9 cellular contexts compared by ENCODE assay signal in genomic region chr1:89721351-89721750, GRCh38.
A peak's percentile ranks its signal among the peaks of the same experiment; 100 is the strongest.
DNase-seq lines count a peak whose midpoint lies in the region; ATAC-seq, FAIRE-seq and TF ChIP-seq lines count a peak whose summit lies in the region.
"Had no signal": no experiment of that assay in that cellular context is flagged by ENCODE, and none has a peak within 500 bp of the region (broad histone marks: within the 10 kb centered on the region; RNA-seq: fewer than 3 reads in every experiment).

No MANE protein-coding gene starts in this region.

- H3K9ac ChIP-seq in mesenchymal stem cell (ENCODE audit: low read length): no peak overlapping the region

- DNase-seq in Kasumi-1 (lab: John Stamatoyannopoulos, UW): peak; percentile 63 to 69
- peak; percentile 47 for DNase-seq in mesenchymal stem cell
- DNase-seq in dedifferentiated amniotic fluid mesenchymal stem cell (ENCODE audit: extremely low spot score): no peak
- no peak for DNase-seq in NCI-H1694 (lab: John Stamatoyannopoulos, UW)

- H3K27ac ChIP-seq in mesenchymal stem cell (ENCODE audit: low read length, poor library complexity, severe bottlenecking): no peak overlapping the region

- peaks cover 6% of the 10 kb centered on the region for H3K9me3 Mint-ChIP-seq in activated T-helper 17 cell treated with anti-CD3 and anti-CD28 coated beads, Interleukin-2, amount 50 U/mL, for 72 hours

- no peaks in the 10 kb centered on the region for H3K9me3 ChIP-seq in mesenchymal stem cell (ENCODE audit: control insufficient read depth, low read length)

- no peaks in the 10 kb centered on the region for H3K27me3 Mint-ChIP-seq in activated T-helper 17 cell treated with anti-CD3 and anti-CD28 coated beads, Interleukin-2, amount 50 U/mL, for 72 hours

- no peaks in the 10 kb centered on the region for H3K36me3 ChIP-seq in mesenchymal stem cell (ENCODE audit: control insufficient read depth in 1 of 2, insufficient read depth in 2 of 2, low read depth in 1 of 2, low read length in 2 of 2)

- no peak overlapping the region for H3K23ac ChIP-seq in mesenchymal stem cell (ENCODE audit: low read length in 2 of 2)

- peak; percentile 26 for ATAC-seq in activated T-helper 17 cell treated with anti-CD3 and anti-CD28 coated beads, Interleukin-2, amount 50 U/mL, for 72 hours (replicated peaks)
- ATAC-seq in GM18505 (IDR thresholded peaks at IDR 0.05; ENCODE audit: unreplicated experiment): no peak
- no peak for ATAC-seq in HG03108 (IDR thresholded peaks at IDR 0.05; ENCODE audit: unreplicated experiment)
- ATAC-seq: left lobe of liver had no signal

- FAIRE-seq in G401.6 (lab: Jason Lieb, UNC): peak; percentile 80

- no peak overlapping the region for H2BK15ac ChIP-seq in mesenchymal stem cell (ENCODE audit: low read depth, poor library complexity, severe bottlenecking)

- no peak overlapping the region for H3K4ac ChIP-seq in mesenchymal stem cell (ENCODE audit: low read depth in 1 of 2, low read length in 2 of 2)

- no peak overlapping the region for H2AK5ac ChIP-seq in mesenchymal stem cell (ENCODE audit: low read length, severe bottlenecking)

- no peak overlapping the region for H2BK120ac ChIP-seq in mesenchymal stem cell (ENCODE audit: low read depth, low read length)

- H4K8ac ChIP-seq in mesenchymal stem cell (ENCODE audit: low read length): no peak overlapping the region

- no peaks in the 10 kb centered on the region for H3K4me1 ChIP-seq in mesenchymal stem cell (ENCODE audit: control insufficient read depth, insufficient read depth, low read depth, low read length)

- H3K4me3 Mint-ChIP-seq in activated T-helper 17 cell treated with anti-CD3 and anti-CD28 coated beads, Interleukin-2, amount 50 U/mL, for 72 hours: peak overlapping the region; percentile 74

- TF ChIP-seq POLR2A in GM18505 (IDR thresholded peaks at IDR 0.05; ENCODE audit: borderline replicate concordance, extremely low read depth, insufficient read depth, insufficient read length): no peak

- peak overlapping the region; percentile 98 for H3K27ac Mint-ChIP-seq in activated T-helper 17 cell treated with anti-CD3 and anti-CD28 coated beads, Interleukin-2, amount 50 U/mL, for 72 hours

- H3K4me1 Mint-ChIP-seq in activated T-helper 17 cell treated with anti-CD3 and anti-CD28 coated beads, Interleukin-2, amount 50 U/mL, for 72 hours: peaks cover 56% of the 10 kb centered on the region

- no peak overlapping the region for H2BK5ac ChIP-seq in mesenchymal stem cell (ENCODE audit: low read depth, low read length, poor library complexity, severe bottlenecking)

- peaks cover 81% of the 10 kb centered on the region for H3K36me3 Mint-ChIP-seq in activated T-helper 17 cell treated with anti-CD3 and anti-CD28 coated beads, Interleukin-2, amount 50 U/mL, for 72 hours (ENCODE audit: low read depth)

- WGBS in mesenchymal stem cell: 17% methylated on average over 1 of the region's 3 CpGs

- no peak overlapping the region for H3K18ac ChIP-seq in mesenchymal stem cell (ENCODE audit: low read depth in 1 of 2, low read length in 2 of 2)

- no peaks in the 10 kb centered on the region for H3K79me1 ChIP-seq in mesenchymal stem cell (replicated peaks; ENCODE audit: low read length, poor library complexity, severe bottlenecking)

- no peak overlapping the region for H2AFZ ChIP-seq in mesenchymal stem cell (ENCODE audit: low read depth, low read length)

- no peak overlapping the region for H2BK12ac ChIP-seq in mesenchymal stem cell (ENCODE audit: low read length in 2 of 2)

- H3K27me3 ChIP-seq in mesenchymal stem cell (ENCODE audit: control insufficient read depth in 1 of 2, insufficient read depth in 1 of 2, low read length in 2 of 2): no peaks in the 10 kb centered on the region

- H3K4me2 ChIP-seq in mesenchymal stem cell (ENCODE audit: low read length, poor library complexity, severe bottlenecking): no peak overlapping the region

- no peak overlapping the region for H4K91ac ChIP-seq in mesenchymal stem cell (ENCODE audit: low read length)

- H3K14ac ChIP-seq in mesenchymal stem cell (ENCODE audit: low read length in 2 of 2): no peak overlapping the region

- no peak overlapping the region for H3K4me3 ChIP-seq in mesenchymal stem cell (ENCODE audit: insufficient read depth in 1 of 2, low read depth in 1 of 2, low read length in 2 of 2)

Comparison
In these comparisons a context has a peak if more than half of its experiments do, and no peak if none do; other contexts are left out.
1. DNase-seq: peak in Kasumi-1 (2 of 2) and mesenchymal stem cell (single experiment); none in dedifferentiated amniotic fluid mesenchymal stem cell (single experiment) and NCI-H1694 (single experiment).